8 cellular contexts compared by ENCODE assay signal in the genomic region with DNA sequence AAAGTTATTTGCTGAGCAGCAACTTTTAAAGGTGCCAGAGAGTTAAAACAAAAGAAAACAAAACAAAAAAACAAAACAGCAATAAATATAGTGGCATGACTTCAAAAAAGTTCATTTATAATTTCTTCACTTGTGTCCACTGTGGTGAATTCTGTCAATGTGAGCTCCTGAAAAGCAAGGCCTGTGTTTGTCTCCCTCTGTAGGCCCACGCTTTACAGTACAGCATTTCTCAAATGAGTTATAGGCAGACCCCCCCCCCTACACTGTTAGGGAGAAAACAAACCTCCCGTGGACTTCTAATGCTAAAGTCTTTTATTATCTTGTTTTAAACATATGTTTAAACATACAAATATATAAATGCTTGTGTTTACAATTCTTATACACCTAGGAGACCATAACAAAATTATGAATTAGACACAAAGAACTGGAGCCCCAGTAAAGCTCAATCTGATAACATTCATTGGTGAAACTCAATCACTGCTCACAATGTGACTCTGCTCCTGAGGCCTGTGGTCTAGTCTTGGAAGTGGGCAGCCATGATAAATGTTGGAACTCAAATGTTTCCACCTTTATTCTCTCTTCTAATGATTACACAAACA. TPM values are rescaled to one million over a fixed set of nuclear protein-coding genes. Genes with fewer than 3 reads are reported as not detected.
DNase-seq lines count a peak whose midpoint lies in the region; ATAC-seq and TF ChIP-seq lines count a peak whose summit lies in the region.

No MANE protein-coding gene starts in this region.

- H3K4me3 ChIP-seq in stomach: no peak overlapping the region

- peak in 5 of 7 experiments; percentile 27 to 65 (median 52) for TF ChIP-seq CTCF in stomach (IDR thresholded peaks at IDR 0.05)

- DNase-seq in DMS153 (lab: John Stamatoyannopoulos, UW) (peak; percentile 19), Kasumi-1 (lab: John Stamatoyannopoulos, UW) (peak; percentile 53 to 65), left ventricle myocardium superior (no peak), stomach (no peak), KG1 (lab: John Stamatoyannopoulos, UW) (no peak)
- peak; percentile 28 for DNase-seq in activated CD8-positive, alpha-beta T cell treated with anti-CD3 and anti-CD28 coated beads, Interleukin-2, amount 10 ng/mL, durations not matched to agents 7 days and 5 days
- no peak for DNase-seq in activated T-cell treated with anti-CD3 and anti-CD28 coated beads, Interleukin-2, amount 50 U/mL, for 24 hours

- CTCF ChIA-PET in activated CD8-positive, alpha-beta T cell treated with anti-CD3 and anti-CD28 coated beads, Interleukin-2, amount 10 ng/mL, durations not matched to agents 7 days and 5 days (lab: Charles Lee): interaction anchor here (0.9 to 1.7 kb wide), 7 partner anchors 73 to 669 kb away, joined by 3 to 6 read pairs (median 3); no protein-coding TSS in a partner anchor

- H3K4me3 Mint-ChIP-seq in activated CD8-positive, alpha-beta T cell treated with anti-CD3 and anti-CD28 coated beads, Interleukin-2, amount 10 ng/mL, durations not matched to agents 7 days and 5 days: no peak overlapping the region
- H3K4me3 Mint-ChIP-seq in activated T-cell treated with anti-CD3 and anti-CD28 coated beads, Interleukin-2, amount 50 U/mL, for 24 hours: no peak overlapping the region

- POLR2A ChIA-PET in activated CD8-positive, alpha-beta T cell treated with anti-CD3 and anti-CD28 coated beads, Interleukin-2, amount 10 ng/mL, durations not matched to agents 7 days and 5 days (lab: Charles Lee): no interaction called here

- no peak overlapping the region for H3K27ac Mint-ChIP-seq in activated CD8-positive, alpha-beta T cell treated with anti-CD3 and anti-CD28 coated beads, Interleukin-2, amount 10 ng/mL, durations not matched to agents 7 days and 5 days
- H3K27ac Mint-ChIP-seq in activated T-cell treated with anti-CD3 and anti-CD28 coated beads, Interleukin-2, amount 50 U/mL, for 24 hours: no peak overlapping the region

- no peak for ATAC-seq in activated CD8-positive, alpha-beta T cell treated with anti-CD3 and anti-CD28 coated beads, Interleukin-2, amount 10 ng/mL, durations not matched to agents 7 days and 5 days
- peak; percentile 71 for ATAC-seq in left ventricle myocardium superior
- no peak for ATAC-seq in HG03571 (IDR thresholded peaks at IDR 0.05; ENCODE audit: unreplicated experiment)

- 22 to 34% (median 25%) methylated on average over 2 of the region's 2 CpGs for WGBS in stomach, 5 donors

- TF ChIP-seq POLR2A in stomach (IDR thresholded peaks at IDR 0.05): no peak

- no peaks in the 10 kb centered on the region for H3K27me3 ChIP-seq in stomach

- intact Hi-C loops in left ventricle myocardium superior (cut with micrococcal nuclease): no loop called here
- intact Hi-C loops in stomach (cut with DNase I; ENCODE audit: low total_unique reads): no loop called here

- peaks cover 10% of the 10 kb centered on the region for H3K4me1 Mint-ChIP-seq in activated CD8-positive, alpha-beta T cell treated with anti-CD3 and anti-CD28 coated beads, Interleukin-2, amount 10 ng/mL, durations not matched to agents 7 days and 5 days (ENCODE audit: low read depth)
- no peaks in the 10 kb centered on the region for H3K4me1 Mint-ChIP-seq in activated T-cell treated with anti-CD3 and anti-CD28 coated beads, Interleukin-2, amount 50 U/mL, for 24 hours (ENCODE audit: low read depth)

- H3K9me3 ChIP-seq in stomach: no peaks in the 10 kb centered on the region

- no peaks in the 10 kb centered on the region for H3K9me3 Mint-ChIP-seq in activated CD8-positive, alpha-beta T cell treated with anti-CD3 and anti-CD28 coated beads, Interleukin-2, amount 10 ng/mL, durations not matched to agents 7 days and 5 days (ENCODE audit: insufficient read depth)
- H3K9me3 Mint-ChIP-seq in activated T-cell treated with anti-CD3 and anti-CD28 coated beads, Interleukin-2, amount 50 U/mL, for 24 hours: no peaks in the 10 kb centered on the region

- TF ChIP-seq EP300 in stomach (IDR thresholded peaks at IDR 0.05): no peak

- H3K36me3 ChIP-seq in stomach: no peaks in the 10 kb centered on the region

- peaks cover 20% of the 10 kb centered on the region for H3K27me3 Mint-ChIP-seq in activated CD8-positive, alpha-beta T cell treated with anti-CD3 and anti-CD28 coated beads, Interleukin-2, amount 10 ng/mL, durations not matched to agents 7 days and 5 days (ENCODE audit: low read depth)
- no peaks in the 10 kb centered on the region for H3K27me3 Mint-ChIP-seq in activated T-cell treated with anti-CD3 and anti-CD28 coated beads, Interleukin-2, amount 50 U/mL, for 24 hours

- peaks cover 0 to 7% (median 0%) of the 10 kb centered on the region in 4 donors for H3K4me1 ChIP-seq in stomach

- H3K27ac ChIP-seq in stomach: no peak overlapping the region

- no peaks in the 10 kb centered on the region for H3K36me3 Mint-ChIP-seq in activated CD8-positive, alpha-beta T cell treated with anti-CD3 and anti-CD28 coated beads, Interleukin-2, amount 10 ng/mL, durations not matched to agents 7 days and 5 days (ENCODE audit: low read depth)
- no peaks in the 10 kb centered on the region for H3K36me3 Mint-ChIP-seq in activated T-cell treated with anti-CD3 and anti-CD28 coated beads, Interleukin-2, amount 50 U/mL, for 24 hours (ENCODE audit: low read depth)

RNA-seq across cellular contexts. Expression of gene SCOC, which starts 47.0 kb away (rescaled TPM):
- total RNA-seq in activated CD8-positive, alpha-beta T cell treated with anti-CD3 and anti-CD28 coated beads, Interleukin-2, amount 10 ng/mL, durations not matched to agents 7 days and 5 days: 10 to 100 TPM; 22.7 to 24.9 TPM
- total RNA-seq in left ventricle myocardium superior: 76.9 TPM
- total RNA-seq in stomach: 10 to 100 TPM; 28.4 to 75.5 (median 54.3) TPM
- polyA plus RNA-seq in stomach: 100 to 1,000 TPM in 1 of 3 donors, 10 to 100 TPM in 2; 55.7 to 108 (median 76.5) TPM

Comparison
In these comparisons a context has a peak if more than half of its experiments do, and no peak if none do; other contexts are left out.
1. DNase-seq: peak in DMS153 (single experiment), Kasumi-1 (2 of 2) and activated CD8-positive, alpha-beta T cell treated with anti-CD3 and anti-CD28 coated beads, Interleukin-2, amount 10 ng/mL, durations not matched to agents 7 days and 5 days (single experiment); none in left ventricle myocardium superior (single experiment), stomach (single experiment), activated T-cell treated with anti-CD3 and anti-CD28 coated beads, Interleukin-2, amount 50 U/mL, for 24 hours (single experiment) and KG1 (single experiment).